In the genomic region with DNA sequence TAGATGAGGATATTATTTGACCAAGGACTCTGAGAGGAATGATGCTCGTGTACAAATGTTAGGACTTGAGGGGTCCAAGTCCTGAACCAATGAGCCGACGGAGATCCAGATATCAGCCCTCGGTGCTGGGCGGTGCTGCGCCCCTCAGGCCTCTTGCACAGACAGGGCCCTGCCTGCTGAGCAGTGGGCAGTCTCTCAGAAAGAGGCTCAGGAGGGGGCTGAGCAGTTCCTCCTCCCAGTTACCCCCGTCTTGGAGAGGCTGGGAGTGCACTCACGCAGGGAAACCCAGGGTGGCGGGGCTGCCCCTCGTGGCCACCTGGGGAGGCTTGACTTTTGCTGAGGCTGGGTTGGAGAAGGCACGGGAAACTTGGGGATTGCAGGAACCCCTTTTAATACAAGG, we compare ENCODE assay signal across 26 cellular contexts. TPM values are rescaled to one million over a fixed set of nuclear protein-coding genes. Genes with fewer than 3 reads are reported as not detected.
"Had no signal": no experiment of that assay in that cellular context is flagged by ENCODE, and none has a peak within 500 bp of the region (broad histone marks: within the 10 kb centered on the region; RNA-seq: fewer than 3 reads in every experiment).

No MANE protein-coding gene starts in this region.

- DNase-seq: activated CD4-positive, alpha-beta T cell treated with anti-CD3 and anti-CD28 coated beads, Interleukin-2, amount 10 ng/mL, durations not matched to agents 7 days and 5 days; activated CD4-positive, CD25-positive, alpha-beta regulatory T cell treated with anti-CD3 and anti-CD28 coated beads, Interleukin-2, amount 50 U/mL, for 72 hours; activated T-cell treated with anti-CD3 and anti-CD28 coated beads for 4 hours; caudate nucleus; effector CD8-positive, alpha-beta T cell; hippocampal formation; left cardiac atrium; lower lobe of right lung; naive thymus-derived CD8-positive, alpha-beta T cell; psoas muscle; right cardiac atrium; stimulated activated CD4-positive, alpha-beta T cell treated with anti-CD3 and anti-CD28 coated beads, Interleukin-12 subunit alpha, Interleukin-12 subunit beta, amount 100 ng/mL, for 4 hours; stimulated activated CD4-positive, alpha-beta T cell treated with anti-CD3 and anti-CD28 coated beads, Interleukin-4, amount 100 ng/mL, for 4 hours; stimulated activated naive CD8-positive, alpha-beta T cell treated with anti-CD3 and anti-CD28 coated beads, Interleukin-15, Interleukin-2, amounts not matched to agents 100 U/mL and 50 U/mL, for 24 hours; T-helper 1 cell; upper lobe of right lung; WERI-Rb-1 had no signal

- H3K4me3 Mint-ChIP-seq: activated CD4-positive, alpha-beta T cell treated with anti-CD3 and anti-CD28 coated beads, Interleukin-2, amount 10 ng/mL, durations not matched to agents 7 days and 5 days; brain; dendritic cell treated with granulocyte-macrophage colony-stimulating factor and Interleukin-4, amounts not matched to agents 40 ng/mL and 50 ng/mL, for 4 days; naive thymus-derived CD8-positive, alpha-beta T cell had no signal

- H3K4me1 Mint-ChIP-seq: activated CD4-positive, alpha-beta T cell treated with anti-CD3 and anti-CD28 coated beads, Interleukin-2, amount 10 ng/mL, durations not matched to agents 7 days and 5 days; naive thymus-derived CD8-positive, alpha-beta T cell had no signal

- H3K4me3 ChIP-seq: lower lobe of right lung, psoas muscle, upper lobe of right lung had no signal

- H3K27ac Mint-ChIP-seq: activated CD4-positive, alpha-beta T cell treated with anti-CD3 and anti-CD28 coated beads, Interleukin-2, amount 10 ng/mL, durations not matched to agents 7 days and 5 days; activated naive CD4-positive, alpha-beta T cell treated with anti-CD3 and anti-CD28 coated beads, Interleukin-2, amount 50 U/mL, for 72 hours; brain; dendritic cell treated with granulocyte-macrophage colony-stimulating factor and Interleukin-4, amounts not matched to agents 40 ng/mL and 50 ng/mL, for 4 days; naive thymus-derived CD8-positive, alpha-beta T cell had no signal

- H3K27ac ChIP-seq: lower lobe of right lung, psoas muscle, upper lobe of right lung, WERI-Rb-1 had no signal

- H3K4me1 ChIP-seq: lower lobe of right lung, psoas muscle, upper lobe of right lung had no signal

- H3K9me3 ChIP-seq: lower lobe of right lung, psoas muscle, upper lobe of right lung had no signal

- H3K27me3 Mint-ChIP-seq: activated CD4-positive, alpha-beta T cell treated with anti-CD3 and anti-CD28 coated beads, Interleukin-2, amount 10 ng/mL, durations not matched to agents 7 days and 5 days; brain; dendritic cell treated with granulocyte-macrophage colony-stimulating factor and Interleukin-4, amounts not matched to agents 40 ng/mL and 50 ng/mL, for 4 days; naive thymus-derived CD8-positive, alpha-beta T cell had no signal

- H3K36me3 ChIP-seq: lower lobe of right lung, upper lobe of right lung, WERI-Rb-1 had no signal

- H3K27me3 ChIP-seq: upper lobe of right lung had no signal

RNA-seq across cellular contexts. Expression of a gene that starts 18.4 kb away (rescaled TPM):
- total RNA-seq: activated CD8-positive, alpha-beta memory T cell treated with anti-CD3 and anti-CD28 coated beads for 36 hours; endothelial cell of umbilical vein; esophagus mucosa; frontal cortex; skeletal muscle tissue; subcutaneous adipose tissue had no signal
